In the genomic region with DNA sequence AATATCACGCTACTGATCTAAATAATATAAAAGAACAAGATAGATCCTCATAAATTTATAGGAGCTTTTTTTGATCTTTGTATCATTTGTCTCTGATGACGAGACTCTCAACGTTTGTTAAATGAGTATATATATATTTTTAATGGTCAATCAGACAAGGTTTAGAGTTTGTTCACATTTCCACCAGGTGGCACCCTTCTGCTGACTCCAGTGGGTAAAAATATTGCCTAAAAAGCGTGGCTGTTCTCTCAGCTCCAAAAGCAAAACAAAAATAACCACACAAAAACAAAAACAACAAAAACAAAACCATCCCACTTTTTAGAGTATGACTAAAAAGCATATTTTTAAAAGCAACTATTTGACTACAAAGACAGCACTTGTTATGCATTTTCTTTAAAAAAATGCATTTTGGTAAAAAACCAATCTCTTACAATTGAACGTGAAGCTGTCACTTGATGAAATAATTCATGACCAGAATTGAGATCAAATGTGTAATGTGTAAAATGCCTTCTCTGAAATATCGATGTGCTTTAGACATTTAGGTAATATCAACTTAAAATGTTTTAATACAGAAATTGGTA, we compare ENCODE assay signal across 8 cellular contexts.
A peak's percentile ranks its signal among the peaks of the same experiment; 100 is the strongest.
DNase-seq lines count a peak whose midpoint lies in the region; ATAC-seq and TF ChIP-seq lines count a peak whose summit lies in the region.

No MANE protein-coding gene starts in this region.

- peaks cover 40% of the 10 kb centered on the region for H3K27me3 Mint-ChIP-seq in brain

- no peaks in the 10 kb centered on the region for H3K36me3 ChIP-seq in A673 (ENCODE audit: insufficient read depth, low read length, poor library complexity, severe bottlenecking)

- peaks cover 32% of the 10 kb centered on the region for H3K27me3 ChIP-seq in A673 (replicated peaks; ENCODE audit: insufficient read depth, low read depth, low read length, poor library complexity)

- H3K4me3 ChIP-seq in A673 (ENCODE audit: low read depth, low read length, poor library complexity, severe bottlenecking) = no peak overlapping the region
- H3K4me3 ChIP-seq in coronary artery = no peak overlapping the region

- BruUV-seq in A673 (replicated peaks; lab: Mats Ljungman, UMichigan) = no TSS peak

- H3K4me1 ChIP-seq in A673 (ENCODE audit: insufficient read depth, low read length, poor library complexity, severe bottlenecking) = no peaks in the 10 kb centered on the region

- H3K4me1 Mint-ChIP-seq in brain = peaks cover 20% of the 10 kb centered on the region

- CTCF ChIA-PET in A673 (lab: Charles Lee) = no interaction called here

- DNase-seq in A673 (ENCODE audit: low spot score) (peak; percentile 58), NCI-H2081 treated with DMSO at 0.1 percent for 48 hours (lab: John Stamatoyannopoulos, UW) (peak; percentile 14), myocyte (ENCODE audit: low read depth) (peak; percentile 15), coronary artery (ENCODE audit: low spot score) (no peak)

- H3K27ac ChIP-seq in A673 (ENCODE audit: low read depth, low read length, poor library complexity, severe bottlenecking) (no peak overlapping the region), coronary artery (no peak overlapping the region)

- intact Hi-C loops in A673 (cut with micrococcal nuclease; ENCODE audit: unreplicated experiment) = no loop called here

- H3K4me3 Mint-ChIP-seq in brain = peak overlapping the region in 1 of 5 experiments; percentile 47

- H3K27ac Mint-ChIP-seq in brain = no peak overlapping the region

- no peaks in the 10 kb centered on the region for H3K9me3 ChIP-seq in A673 (ENCODE audit: low read depth, low read length, poor library complexity, severe bottlenecking)

- ATAC-seq in GM18520 (IDR thresholded peaks at IDR 0.05; ENCODE audit: unreplicated experiment) (peak; percentile 48), HG03045 (IDR thresholded peaks at IDR 0.05; ENCODE audit: unreplicated experiment) (no peak), GM21381 (IDR thresholded peaks at IDR 0.05; ENCODE audit: unreplicated experiment) (no peak)

- H3K36me3 Mint-ChIP-seq in brain = no peaks in the 10 kb centered on the region

- POLR2A ChIA-PET in A673 (lab: Charles Lee; ENCODE audit: low non-redundant PET) = no interaction called here

- H3K9me3 Mint-ChIP-seq in brain = peaks cover 0 to 2% (median 0%) of the 10 kb centered on the region in 5 experiments

- peak; percentile 66 for TF ChIP-seq CTCF in A673 (conservative IDR thresholded peaks at IDR 0.05; ENCODE audit: low read depth, low read length)
- peak; percentile 66 to 81 for TF ChIP-seq CTCF in brain (conservative IDR thresholded peaks at IDR 0.05)
- no peak for TF ChIP-seq CTCF in coronary artery (IDR thresholded peaks at IDR 0.05)
